In the genomic region with DNA sequence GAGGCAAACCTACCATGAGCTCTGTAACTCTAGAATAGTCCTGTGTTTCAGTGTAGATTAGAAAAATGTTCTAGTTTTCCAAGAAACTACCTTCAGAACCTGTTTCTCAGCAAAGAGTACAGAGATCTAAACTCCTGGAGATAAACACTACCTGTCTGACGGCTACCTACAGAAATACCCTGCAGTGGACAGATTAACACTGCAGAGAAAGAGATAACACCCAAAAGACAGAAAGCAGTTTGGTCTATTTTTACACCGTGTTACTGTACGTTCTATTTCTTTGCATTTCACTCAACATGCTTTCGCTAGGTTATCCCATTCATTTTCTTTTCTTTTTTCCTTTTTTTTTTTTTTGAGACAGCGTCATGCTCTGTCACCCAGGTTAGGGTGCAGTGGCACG, we compare ENCODE assay signal across 21 cellular contexts. TPM values are rescaled to one million over a fixed set of nuclear protein-coding genes. Genes with fewer than 3 reads are reported as not detected.
DNase-seq lines count a peak whose midpoint lies in the region; ATAC-seq, FAIRE-seq and TF ChIP-seq lines count a peak whose summit lies in the region.
"Had no signal": no experiment of that assay in that cellular context is flagged by ENCODE, and none has a peak within 500 bp of the region (broad histone marks: within the 10 kb centered on the region; RNA-seq: fewer than 3 reads in every experiment).

No MANE protein-coding gene starts in this region.

- no peak overlapping the region; the same call in 1 of the 2 replicates for H2AFZ ChIP-seq in K562 (ENCODE audit: low read depth, low read length)
- H2AFZ ChIP-seq: GM23248 had no signal

- POLR2A ChIA-PET in K562 (lab: Yijun Ruan, JAX): interaction anchor here (1.3 to 1.6 kb wide), 2 partner anchors 10 to 32 kb away, joined by 3 to 6 read pairs; no protein-coding TSS in a partner anchor

- FAIRE-seq in K562 (lab: Jason Lieb, UNC): no peak
- no peak for FAIRE-seq in pancreas (lab: Jason Lieb, UNC)
- FAIRE-seq: GM12878 had no signal

- TF ChIP-seq RAD21 in K562 (CRISPR knock-in tag; conservative IDR thresholded peaks at IDR 0.05 in 1 of 2, IDR thresholded peaks at IDR 0.05 in 1 of 2): 0 out of 4 replicates have a peak, but pooled peaks of 1 of the 2 experiments have one; percentile 6

- peaks cover 21% of the 10 kb centered on the region for H3K9me3 ChIP-seq in BLaER1
- peaks cover 16% of the 10 kb centered on the region for H3K9me3 ChIP-seq in KOPT-K1 (ENCODE audit: insufficient read depth, low read length, poor library complexity, severe bottlenecking)
- no peaks in the 10 kb centered on the region for H3K9me3 ChIP-seq in K562 (replicated peaks; ENCODE audit: control insufficient read depth, insufficient read depth, low read depth, low read length)
- H3K9me3 ChIP-seq in pancreas: no peaks in the 10 kb centered on the region
- H3K9me3 ChIP-seq: Peyer's patch, SJCRH30 had no signal

- H3K9me1 ChIP-seq in K562 (ENCODE audit: control insufficient read depth, insufficient read depth, low read length): no peaks in the 10 kb centered on the region

- peak overlapping the region; percentile 65 for H3K4me2 ChIP-seq in BLaER1
- H3K4me2 ChIP-seq in K562 (ENCODE audit: insufficient read depth, low read length): peak overlapping the region; percentile 72

- 0% methylated on average over 6 of the region's 6 CpGs for WGBS in K562 (ENCODE audit: insufficient coverage, low coverage, missing lambda C conversion rate)
- WGBS in pancreas, 2 donors: 45 to 57% methylated on average over 6 of the region's 6 CpGs

- DNase-seq in K562 (ENCODE audit: extremely low read depth in 1 of 4, low spot score in 3 of 4) (peak; percentile 26 to 82 (median 53)), pancreas (no peak), NCI-H2081 (lab: John Stamatoyannopoulos, UW) (no peak), erythroblast (lab: John Stamatoyannopoulos, UW) (no peak)
- DNase-seq: AML-193, COR-L47, GM23248, H9, HFFc6, NCI-H1092 treated with DMSO at 0.1 percent for 48 hours, NCI-H1436 treated with DMSO at 0.1 percent for 48 hours, NCI-H2029, NCI-H226, NCI-H510A treated with DMSO at 0.1 percent for 48 hours, NCI-H748 treated with DMSO at 0.1 percent for 48 hours, Peyer's patch, SJCRH30 had no signal

- TF ChIP-seq CTCF in K562 (IDR thresholded peaks at IDR 0.05 in 2 of 3, conservative IDR thresholded peaks at IDR 0.05 in 1 of 3; ENCODE audit: insufficient read depth in 2 of 3, low read depth in 1 of 3, low read length in 3 of 3) (no peak), pancreas (IDR thresholded peaks at IDR 0.05) (no peak)

- intact Hi-C loops in K562 (cut with micrococcal nuclease) (no loop called here), pancreas (cut with DNase I) (no loop called here)

- H3K27ac ChIP-seq in BLaER1 (peak overlapping the region; percentile 52), KOPT-K1 (ENCODE audit: low read depth, low read length, poor library complexity, severe bottlenecking) (peak overlapping the region; percentile 13), K562 (ENCODE audit: extremely low read depth, low read depth, low read length) (peak overlapping the region; percentile 60), pancreas (no peak overlapping the region)
- H3K27ac ChIP-seq: GM23248, Peyer's patch, SJCRH30 had no signal

- TF ChIP-seq EP300 in K562 (IDR thresholded peaks at IDR 0.05; ENCODE audit: low read length): peak; percentile 89

- CTCF ChIA-PET in K562 (lab: Yijun Ruan, JAX; ENCODE audit: low intra/inter-chr PET ratio): no interaction called here

- H3K4me3 ChIP-seq in BLaER1: no peak overlapping the region
- H3K4me3 ChIP-seq in K562: peak overlapping the region; percentile 8; the same call in 1 of the 2 replicates
- no peak overlapping the region for H3K4me3 ChIP-seq in pancreas
- H3K4me3 ChIP-seq: GM12878, GM23248, Peyer's patch, SJCRH30 had no signal

- no TSS peak for BruUV-seq in K562 (replicated peaks; lab: Mats Ljungman, UMichigan)

- H3K27me3 ChIP-seq in BLaER1 (no peaks in the 10 kb centered on the region), K562 (ENCODE audit: control insufficient read depth in 2 of 2, insufficient read depth in 2 of 2, low read length in 2 of 2) (no peaks in the 10 kb centered on the region), pancreas (no peaks in the 10 kb centered on the region)
- H3K27me3 ChIP-seq: Peyer's patch, SJCRH30 had no signal

- in situ Hi-C loops in K562 (cut with MboI): no loop called here

- H3K36me3 ChIP-seq in BLaER1 (peaks cover 36% of the 10 kb centered on the region; the same call in 1 of the 2 replicates), KOPT-K1 (ENCODE audit: insufficient read depth, low read length) (peaks cover 36% of the 10 kb centered on the region; the same call in 1 of the 2 replicates), K562 (ENCODE audit: control insufficient read depth, insufficient read depth, low read length) (no peaks in the 10 kb centered on the region; the same call in 1 of the 3 replicates), pancreas (no peaks in the 10 kb centered on the region)
- H3K36me3 ChIP-seq: Peyer's patch, SJCRH30 had no signal

- ATAC-seq in K562 (peak; percentile 84), pancreas (peak in 3 of 4 donors; percentile 32 to 50 (median 45)), GM21619 (IDR thresholded peaks at IDR 0.05; ENCODE audit: unreplicated experiment) (no peak)
- ATAC-seq: GM12878 had no signal

- H3K79me2 ChIP-seq in K562 (ENCODE audit: control insufficient read depth, insufficient read depth, low read length): peaks cover 51% of the 10 kb centered on the region

- H3K4me1 ChIP-seq in BLaER1 (peaks cover 30% of the 10 kb centered on the region), K562 (replicated peaks in 1 of 2; ENCODE audit: control insufficient read depth in 2 of 2, insufficient read depth in 2 of 2, low read length in 2 of 2) (peaks cover 18 to 20% of the 10 kb centered on the region in 2 experiments; a peak in 4 of 5 replicates), pancreas (peaks cover 0 to 5% (median 4%) of the 10 kb centered on the region in 3 donors)
- H3K4me1 ChIP-seq: Peyer's patch, SJCRH30 had no signal

- H3K9ac ChIP-seq in BLaER1 (0 out of 2 replicates have a peak overlapping the region, but pooled peaks have one; percentile 22), K562 (ENCODE audit: insufficient read depth in 1 of 2, low read depth in 2 of 2, low read length in 2 of 2) (peak overlapping the region; percentile 37 to 39; a peak in 3 of 4 replicates)
- H3K9ac ChIP-seq: GM23248 had no signal

- TF ChIP-seq POLR2A in K562 (conservative IDR thresholded peaks at IDR 0.05) (no peak), erythroblast (IDR thresholded peaks at IDR 0.05; ENCODE audit: low read length) (no peak)

- H4K20me1 ChIP-seq in BLaER1: no peaks in the 10 kb centered on the region
- 0 out of 2 replicates have a peak, but pooled peaks cover 7% of the 10 kb centered on the region for H4K20me1 ChIP-seq in K562 (replicated peaks; ENCODE audit: control insufficient read depth, insufficient read depth, low read length)

TF ChIP-seq in K562, 482 proteins besides CTCF, POLR2A, EP300 and RAD21 (continues in another document):
- TF ChIP-seq ZNF780A (CRISPR knock-in tag; IDR thresholded peaks at IDR 0.05) (no peak), ERF (CRISPR knock-in tag; IDR thresholded peaks at IDR 0.05) (no peak), POLR2AphosphoS5 (IDR thresholded peaks at IDR 0.05; ENCODE audit: control insufficient read depth, insufficient read depth, low read depth, low read length) (peak; percentile 78), ZNF197 (CRISPR knock-in tag; IDR thresholded peaks at IDR 0.05; ENCODE audit: low read depth) (no peak)

RNA-seq across cellular contexts. Expression of a gene that starts 11.6 kb away (rescaled TPM):
- 53.4 and 125 TPM in 2 replicates for total RNA-seq in K562 (2011; cell fraction: chromatin; rRNA removed; ENCODE audit: low replicate concordance)
- 19.5 and 28.4 TPM in 2 replicates for total RNA-seq in K562 (2011; cell fraction: nucleolus; rRNA removed)
- 44.9 and 60.8 TPM in 2 replicates for total RNA-seq in K562 (2011; cell fraction: nucleoplasm; rRNA removed)
- total RNA-seq in K562 (2014; rRNA removed): 2.3 and 4.0 TPM in 2 replicates
- total RNA-seq in K562 (2014; rRNA removed; fragmentation: Illumina TruSeq; extraction: Trizol): 9.7 and 11.4 TPM in 2 replicates
- total RNA-seq in K562 (2015; rRNA removed; fragmentation: Illumina TruSeq; extraction: Trizol): 6.2 and 7.0 TPM in 2 replicates
- 6.9 and 9.4 TPM in 2 replicates for total RNA-seq in K562 (2021)
- polyA plus RNA-seq in K562 (2011; rRNA removed): 12.4 and 15.0 TPM in 2 replicates
- 2.5 and 7.2 TPM in 2 replicates for polyA plus RNA-seq in K562 (2011; cell fraction: cytosol; rRNA removed)
- 11.3 and 18.1 TPM in 2 replicates for polyA plus RNA-seq in K562 (2011; cell fraction: nucleus; rRNA removed)
- polyA plus RNA-seq in K562 (2012): 2.0 and 2.8 TPM in 2 replicates
- 3.1 and 4.1 TPM in 2 replicates for polyA plus RNA-seq in K562 (2014; fragmentation: Illumina TruSeq; extraction: Trizol)
- polyA plus RNA-seq in K562 (2014; fragmentation: Nextera tagmentation; extraction: Ambion mirVana): under 1 TPM; 0.70 to 0.84 TPM
- polyA plus RNA-seq in K562 (2014; rRNA removed): 4.2 TPM in 2 replicates
- polyA minus RNA-seq in K562 (2011; rRNA and poly(A)+ RNA removed): 26.3 and 39.0 TPM in 2 replicates
- polyA minus RNA-seq in K562 (2011; cell fraction: cytosol; rRNA and poly(A)+ RNA removed): 13.0 and 19.6 TPM in 2 replicates
- 10.5 and 21.5 TPM in 2 replicates for polyA minus RNA-seq in K562 (2011; cell fraction: nucleus; rRNA and poly(A)+ RNA removed)
- 1 to 10 TPM; 2.7 to 6.8 (median 3.6) TPM for total RNA-seq in pancreas
- polyA plus RNA-seq in pancreas: 1 to 10 TPM; 1.6 TPM

RNA-seq across cellular contexts. Expression of a gene that starts 57.8 kb away (rescaled TPM):
- 6.8 and 18.2 TPM in 2 replicates for total RNA-seq in K562 (2011; cell fraction: chromatin; rRNA removed; ENCODE audit: low replicate concordance)
- 5.5 and 5.7 TPM in 2 replicates for total RNA-seq in K562 (2011; cell fraction: nucleolus; rRNA removed)
- total RNA-seq in K562 (2011; cell fraction: nucleoplasm; rRNA removed): 11.7 and 18.9 TPM in 2 replicates
- total RNA-seq in K562 (2014; rRNA removed): 18.8 and 23.1 TPM in 2 replicates
- total RNA-seq in K562 (2014; rRNA removed; fragmentation: Illumina TruSeq; extraction: Trizol): 41.0 and 48.5 TPM in 2 replicates
- 33.7 and 36.5 TPM in 2 replicates for total RNA-seq in K562 (2015; rRNA removed; fragmentation: Illumina TruSeq; extraction: Trizol)
- total RNA-seq in K562 (2021): 41.5 and 44.8 TPM in 2 replicates
- 27.4 and 44.8 TPM in 2 replicates for polyA plus RNA-seq in K562 (2011; rRNA removed)
- polyA plus RNA-seq in K562 (2011; cell fraction: cytosol; rRNA removed): 10.1 and 24.5 TPM in 2 replicates
- 5.7 and 10.9 TPM in 2 replicates for polyA plus RNA-seq in K562 (2011; cell fraction: nucleus; rRNA removed)
- polyA plus RNA-seq in K562 (2012): 26.5 and 30.6 TPM in 2 replicates
- 36.0 and 40.9 TPM in 2 replicates for polyA plus RNA-seq in K562 (2014; fragmentation: Illumina TruSeq; extraction: Trizol)
- polyA plus RNA-seq in K562 (2014; fragmentation: Nextera tagmentation; extraction: Ambion mirVana): 10 to 100 TPM; 35.0 to 38.3 TPM
- 25.4 and 30.0 TPM in 2 replicates for polyA plus RNA-seq in K562 (2014; rRNA removed)
- 37.4 and 46.7 TPM in 2 replicates for polyA minus RNA-seq in K562 (2011; rRNA and poly(A)+ RNA removed)
- polyA minus RNA-seq in K562 (2011; cell fraction: cytosol; rRNA and poly(A)+ RNA removed): 16.5 and 21.3 TPM in 2 replicates
- polyA minus RNA-seq in K562 (2011; cell fraction: nucleus; rRNA and poly(A)+ RNA removed): 3.4 and 8.1 TPM in 2 replicates
- total RNA-seq in pancreas: 10 to 100 TPM; 16.9 to 26.7 (median 23.2) TPM
- polyA plus RNA-seq in pancreas: 10 to 100 TPM in 1 of 2 donors, 1 to 10 TPM in 1; 9.4 to 18.7 TPM

Comparison
In these comparisons a context has a peak if more than half of its experiments do, and no peak if none do; other contexts are left out.
1. H3K27ac ChIP-seq: peak in BLaER1 (single experiment), KOPT-K1 (single experiment) and K562 (single experiment); none in pancreas (0 of 4).
2. DNase-seq: peak in K562 (4 of 4); none in pancreas (0 of 6), NCI-H2081 (0 of 2) and erythroblast (0 of 2).